8 cellular contexts compared by ENCODE assay signal in the genomic region with DNA sequence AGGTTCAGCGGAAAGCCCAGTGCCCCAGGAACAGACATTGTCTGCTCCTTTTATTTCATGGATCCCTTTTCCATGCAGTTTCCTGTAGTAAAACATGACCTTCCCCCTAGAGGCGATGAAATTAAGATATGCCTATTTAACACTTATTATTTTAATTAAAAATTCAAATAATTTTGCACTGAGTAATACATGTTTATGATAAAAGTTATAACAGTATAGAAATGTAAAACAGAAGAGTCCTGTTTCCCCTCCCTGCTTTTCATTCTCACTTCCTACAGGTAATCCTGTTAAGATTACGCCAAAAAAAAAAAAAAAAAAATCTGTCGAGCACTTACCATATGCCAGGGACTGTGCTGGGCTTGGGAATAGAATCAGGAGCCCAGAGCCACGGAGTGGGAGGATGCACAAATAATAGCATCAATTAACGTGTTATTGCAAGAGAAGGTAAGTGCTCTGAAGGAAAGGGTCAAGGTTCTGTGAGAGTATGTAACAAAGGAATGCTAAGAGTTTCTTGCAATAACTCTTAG. TPM values are rescaled to one million over a fixed set of nuclear protein-coding genes. Genes with fewer than 3 reads are reported as not detected.
DNase-seq lines count a peak whose midpoint lies in the region; ATAC-seq, FAIRE-seq and TF ChIP-seq lines count a peak whose summit lies in the region.

No MANE protein-coding gene starts in this region.

- DNase-seq in heart right ventricle, result no peak
- no peak for DNase-seq in left cardiac atrium
- DNase-seq in HepG2 (ENCODE audit: low spot score), result no peak
- DNase-seq in upper lobe of right lung, result no peak
- DNase-seq in stimulated activated CD4-positive, alpha-beta T cell treated with anti-CD3 and anti-CD28 coated beads, Interleukin-2, amount 100 ng/mL, for 48 hours, result no peak

- peak overlapping the region; percentile 88 for H3K4me2 ChIP-seq in HepG2 (ENCODE audit: low read depth, low read length)

- no peaks in the 10 kb centered on the region for H3K27me3 ChIP-seq in heart right ventricle
- H3K27me3 ChIP-seq in HepG2 (ENCODE audit: control insufficient read depth in 1 of 2, insufficient read depth in 2 of 2, low read length in 2 of 2), result no peaks in the 10 kb centered on the region; a peak in 1 of 5 replicates
- no peaks in the 10 kb centered on the region for H3K27me3 ChIP-seq in upper lobe of right lung

- no peak overlapping the region for H3K27ac Mint-ChIP-seq in activated naive CD8-positive, alpha-beta T cell

- CTCF ChIA-PET in HepG2 (lab: Yijun Ruan, JAX; ENCODE audit: low intra/inter-chr PET ratio, low total read pairs), result interaction anchor here (1.2 to 1.3 kb wide), 2 partner anchors 54 to 73 kb away, joined by 4 read pairs; a partner anchor contains a TSS

- peaks cover 31% of the 10 kb centered on the region for H3K79me2 ChIP-seq in HepG2 (ENCODE audit: insufficient read depth, low read length)

- H3K4me1 ChIP-seq in heart right ventricle (peaks cover 0 to 35% (median 21%) of the 10 kb centered on the region in 9 donors), HepG2 (ENCODE audit: insufficient read depth, low read length) (peaks cover 35% of the 10 kb centered on the region), upper lobe of right lung (peaks cover 34% of the 10 kb centered on the region)

- H3K27ac ChIP-seq in heart right ventricle (peak overlapping the region in 9 of 10 donors; percentile 86 to 97 (median 90)), HepG2 (ENCODE audit: extremely low read length, insufficient read depth, low read length) (peak overlapping the region; percentile 97), upper lobe of right lung (peak overlapping the region; percentile 86)

- ATAC-seq in heart right ventricle (no peak), left cardiac atrium (no peak), HepG2 (no peak), upper lobe of right lung (no peak), HG03521 (IDR thresholded peaks at IDR 0.05; ENCODE audit: unreplicated experiment) (no peak), HG03097 (IDR thresholded peaks at IDR 0.05; ENCODE audit: low FRiP score, unreplicated experiment) (no peak)

- TF ChIP-seq EP300 in HepG2 (IDR thresholded peaks at IDR 0.05; ENCODE audit: low read depth in 2 of 2, low read length in 2 of 2) (no peak), HepG2 (CRISPR knock-in tag; IDR thresholded peaks at IDR 0.05; ENCODE audit: borderline replicate concordance) (no peak)

- TSS peak; percentile 73 for BruUV-seq in HepG2 (replicated peaks; lab: Mats Ljungman, UMichigan)

- H3K4me3 ChIP-seq in heart right ventricle (peak overlapping the region; percentile 63 to 93 (median 72)), HepG2 (replicated peaks in 1 of 3; ENCODE audit: insufficient read depth in 1 of 3, low read depth in 2 of 3, low read length in 3 of 3) (peak overlapping the region; percentile 60 to 97 (median 85)), upper lobe of right lung (peak overlapping the region; percentile 82)

- H3K9ac ChIP-seq in HepG2 (ENCODE audit: insufficient read depth, low read depth, low read length), result peak overlapping the region; percentile 79

- WGBS in heart right ventricle, 2 donors, result 3 to 5% methylated on average over 6 of the region's 6 CpGs
- WGBS in HepG2 (ENCODE audit: low lambda C conversion rate), result 4% methylated on average over 6 of the region's 6 CpGs

- no peaks in the 10 kb centered on the region for H4K20me1 ChIP-seq in HepG2 (ENCODE audit: insufficient read depth, low read length)

- no peaks in the 10 kb centered on the region for H3K9me3 Mint-ChIP-seq in activated naive CD8-positive, alpha-beta T cell (ENCODE audit: low read depth)

- no peak for FAIRE-seq in HepG2 (lab: Jason Lieb, UNC)

- TF ChIP-seq POLR2A in HepG2 (IDR thresholded peaks at IDR 0.05; ENCODE audit: insufficient read depth in 1 of 2, low read depth in 2 of 2, low read length in 2 of 2), result 0 out of 4 replicates have a peak, but pooled peaks of 1 of the 2 experiments have one; percentile 18

- H3K36me3 Mint-ChIP-seq in activated naive CD8-positive, alpha-beta T cell, result no peaks in the 10 kb centered on the region

- H3K4me1 Mint-ChIP-seq in activated naive CD8-positive, alpha-beta T cell (ENCODE audit: low read depth), result peaks cover 32% of the 10 kb centered on the region

- TF ChIP-seq CTCF in heart right ventricle (IDR thresholded peaks at IDR 0.05), result peak in 3 of 9 donors; percentile 3 to 23 (median 16)
- TF ChIP-seq CTCF in HepG2 (CRISPR knock-in tag; IDR thresholded peaks at IDR 0.05), result no peak
- no peak for TF ChIP-seq CTCF in upper lobe of right lung (IDR thresholded peaks at IDR 0.05)

- H3K36me3 ChIP-seq in heart right ventricle, result peaks cover 0 to 13% (median 0%) of the 10 kb centered on the region in 9 donors
- no peaks in the 10 kb centered on the region for H3K36me3 ChIP-seq in HepG2 (replicated peaks in 1 of 2; ENCODE audit: control insufficient read depth in 1 of 2, insufficient read depth in 2 of 2, low read length in 2 of 2)
- no peaks in the 10 kb centered on the region for H3K36me3 ChIP-seq in upper lobe of right lung

- in situ Hi-C loops in HepG2 (cut with HindIII; ENCODE audit: extremely low pct_ligation_motif_present, low pct_unique_long_range_greater_than_20kb), result loop anchor here (5.0 kb wide), 1 partner anchor 37 kb away; no protein-coding TSS in a partner anchor

- H3K9me3 ChIP-seq in heart right ventricle (no peaks in the 10 kb centered on the region), HepG2 (ENCODE audit: low read length) (no peaks in the 10 kb centered on the region), upper lobe of right lung (no peaks in the 10 kb centered on the region)

- H2AFZ ChIP-seq in HepG2 (ENCODE audit: low read length), result peak overlapping the region; percentile 54

- TF ChIP-seq RAD21 in HepG2 (CRISPR knock-in tag; IDR thresholded peaks at IDR 0.05), result no peak

- intact Hi-C loops in heart right ventricle (cut with DNase I) (loop anchor here in 8 of 10 donors (1.0 to 10.0 kb wide), 6 partner anchors 23 to 74 kb away; a partner anchor contains a TSS), left cardiac atrium (cut with DNase I) (no loop called here), HepG2 (cut with micrococcal nuclease; ENCODE audit: unreplicated experiment) (loop anchor here (2.0 kb wide), 1 partner anchor 38 kb away; no protein-coding TSS in a partner anchor), upper lobe of right lung (cut with DNase I) (no loop called here)

- H3K4me3 Mint-ChIP-seq in activated naive CD8-positive, alpha-beta T cell, result peak overlapping the region; percentile 98

- H3K27me3 Mint-ChIP-seq in activated naive CD8-positive, alpha-beta T cell, result no peaks in the 10 kb centered on the region

- POLR2A ChIA-PET in HepG2 (lab: Yijun Ruan, JAX), result interaction anchor here (0.9 to 4.1 kb wide), 15 partner anchors 8 to 146 kb away, joined by 3 to 52 read pairs (median 7); a partner anchor contains a TSS

RNA-seq across cellular contexts. Expression of a gene that starts 0.8 kb away (rescaled TPM):
- total RNA-seq in heart right ventricle, result 10 to 100 TPM; 19.9 to 65.8 (median 34.1) TPM
- polyA plus RNA-seq in heart right ventricle, result 10 to 100 TPM; 36.4 to 41.2 TPM
- 10 to 100 TPM; 22.6 to 29.4 TPM for total RNA-seq in left cardiac atrium
- total RNA-seq in HepG2 (2016; rRNA removed; fragmentation: Illumina TruSeq; extraction: Trizol), result 22.1 and 44.5 TPM in 2 replicates
- 15.6 and 16.1 TPM in 2 replicates for total RNA-seq in HepG2 (2016; cell fraction: cytosol; rRNA removed; fragmentation: Illumina TruSeq; extraction: Trizol; ENCODE audit: low read depth)
- total RNA-seq in HepG2 (2016; cell fraction: insoluble cytoplasmic fraction; rRNA removed; fragmentation: Illumina TruSeq; extraction: Trizol), result 19.8 and 46.9 TPM in 2 replicates
- total RNA-seq in HepG2 (2016; cell fraction: membrane; rRNA removed; fragmentation: Illumina TruSeq; extraction: Trizol), result 25.0 and 25.2 TPM in 2 replicates
- 47.0 and 56.7 TPM in 2 replicates for total RNA-seq in HepG2 (2016; cell fraction: nucleus; rRNA removed; fragmentation: Illumina TruSeq; extraction: Trizol)
- polyA plus RNA-seq in HepG2 (2011; rRNA removed), result 62.7 and 64.3 TPM in 2 replicates
- 50.0 and 61.5 TPM in 2 replicates for polyA plus RNA-seq in HepG2 (2011; cell fraction: cytosol; rRNA removed)
- 28.8 and 35.4 TPM in 2 replicates for polyA plus RNA-seq in HepG2 (2011; cell fraction: nucleus; rRNA removed)
- 34.6 and 45.3 TPM in 2 replicates for polyA plus RNA-seq in HepG2 (2012)
- 12.9 and 13.6 TPM in 2 replicates for polyA plus RNA-seq in HepG2 (2016; cell fraction: cytosol; fragmentation: Illumina TruSeq; extraction: Trizol; ENCODE audit: low read depth)
- 25.6 and 31.4 TPM in 2 replicates for polyA plus RNA-seq in HepG2 (2016; cell fraction: insoluble cytoplasmic fraction; fragmentation: Illumina TruSeq; extraction: Trizol; ENCODE audit: low read depth)
- 26.7 TPM in 2 replicates for polyA plus RNA-seq in HepG2 (2016; cell fraction: membrane; fragmentation: Illumina TruSeq; extraction: Trizol; ENCODE audit: low read depth)
- polyA plus RNA-seq in HepG2 (2016; cell fraction: nucleus; fragmentation: Illumina TruSeq; extraction: Trizol; ENCODE audit: insufficient read depth, low read depth), result 89.0 and 95.4 TPM in 2 replicates
- polyA minus RNA-seq in HepG2 (2011; rRNA and poly(A)+ RNA removed; ENCODE audit: low replicate concordance), result 92.1 and 114 TPM in 2 replicates
- 27.7 TPM in 2 replicates for polyA minus RNA-seq in HepG2 (2011; cell fraction: cytosol; rRNA and poly(A)+ RNA removed)
- polyA minus RNA-seq in HepG2 (2011; cell fraction: nucleus; rRNA and poly(A)+ RNA removed), result 34.9 and 49.9 TPM in 2 replicates
- 70.5 TPM for total RNA-seq in upper lobe of right lung

RNA-seq across cellular contexts. Expression of a gene that starts 41.4 kb away (rescaled TPM):
- total RNA-seq in heart right ventricle (100 to 1,000 TPM in 3 of 10 donors, 10 to 100 TPM in 7; 25.1 to 151 (median 51.6) TPM), left cardiac atrium (100 to 1,000 TPM; 222 to 287 TPM), HepG2 (2016; rRNA removed; fragmentation: Illumina TruSeq; extraction: Trizol) (8.2 and 18.2 TPM in 2 replicates), upper lobe of right lung (321 TPM)
- polyA plus RNA-seq in heart right ventricle (10 to 100 TPM; 53.4 to 64.9 TPM), HepG2 (2011; rRNA removed) (14.5 and 23.3 TPM in 2 replicates)
- 2.7 and 2.8 TPM in 2 replicates for total RNA-seq in HepG2 (2016; cell fraction: cytosol; rRNA removed; fragmentation: Illumina TruSeq; extraction: Trizol; ENCODE audit: low read depth)
- 8.4 and 18.7 TPM in 2 replicates for total RNA-seq in HepG2 (2016; cell fraction: insoluble cytoplasmic fraction; rRNA removed; fragmentation: Illumina TruSeq; extraction: Trizol)
- 3.2 and 3.7 TPM in 2 replicates for total RNA-seq in HepG2 (2016; cell fraction: membrane; rRNA removed; fragmentation: Illumina TruSeq; extraction: Trizol)
- total RNA-seq in HepG2 (2016; cell fraction: nucleus; rRNA removed; fragmentation: Illumina TruSeq; extraction: Trizol), result 17.9 and 19.4 TPM in 2 replicates
- polyA plus RNA-seq in HepG2 (2011; cell fraction: cytosol; rRNA removed), result 9.6 and 18.5 TPM in 2 replicates
- 14.4 and 22.0 TPM in 2 replicates for polyA plus RNA-seq in HepG2 (2011; cell fraction: nucleus; rRNA removed)
- polyA plus RNA-seq in HepG2 (2012), result 9.8 and 10.0 TPM in 2 replicates
- 0.91 and 1.0 TPM in 2 replicates for polyA plus RNA-seq in HepG2 (2016; cell fraction: cytosol; fragmentation: Illumina TruSeq; extraction: Trizol; ENCODE audit: low read depth)
- polyA plus RNA-seq in HepG2 (2016; cell fraction: insoluble cytoplasmic fraction; fragmentation: Illumina TruSeq; extraction: Trizol; ENCODE audit: low read depth), result 6.4 and 6.7 TPM in 2 replicates
- 1.8 and 2.2 TPM in 2 replicates for polyA plus RNA-seq in HepG2 (2016; cell fraction: membrane; fragmentation: Illumina TruSeq; extraction: Trizol; ENCODE audit: low read depth)
- 26.0 and 30.9 TPM in 2 replicates for polyA plus RNA-seq in HepG2 (2016; cell fraction: nucleus; fragmentation: Illumina TruSeq; extraction: Trizol; ENCODE audit: insufficient read depth, low read depth)
- 3.8 and 12.0 TPM in 2 replicates for polyA minus RNA-seq in HepG2 (2011; rRNA and poly(A)+ RNA removed; ENCODE audit: low replicate concordance)
- 7.0 and 14.3 TPM in 2 replicates for polyA minus RNA-seq in HepG2 (2011; cell fraction: cytosol; rRNA and poly(A)+ RNA removed)
- polyA minus RNA-seq in HepG2 (2011; cell fraction: nucleus; rRNA and poly(A)+ RNA removed), result 14.0 and 26.4 TPM in 2 replicates

RNA-seq across cellular contexts. Expression of a gene that starts 48.4 kb away (rescaled TPM):
- total RNA-seq in heart right ventricle (10 to 100 TPM; 33.5 to 42.1 (median 38.3) TPM), left cardiac atrium (10 to 100 TPM; 34.4 to 36.6 TPM), HepG2 (2016; rRNA removed; fragmentation: Illumina TruSeq; extraction: Trizol) (130 and 190 TPM in 2 replicates), upper lobe of right lung (35.6 TPM)
- polyA plus RNA-seq in heart right ventricle (10 to 100 TPM; 13.8 to 31.4 TPM), HepG2 (2011; rRNA removed) (57.7 and 76.3 TPM in 2 replicates)
- total RNA-seq in HepG2 (2016; cell fraction: cytosol; rRNA removed; fragmentation: Illumina TruSeq; extraction: Trizol; ENCODE audit: low read depth), result 38.0 and 40.3 TPM in 2 replicates
- total RNA-seq in HepG2 (2016; cell fraction: insoluble cytoplasmic fraction; rRNA removed; fragmentation: Illumina TruSeq; extraction: Trizol), result 130 and 206 TPM in 2 replicates
- 62.9 and 63.2 TPM in 2 replicates for total RNA-seq in HepG2 (2016; cell fraction: membrane; rRNA removed; fragmentation: Illumina TruSeq; extraction: Trizol)
- 52.9 and 57.8 TPM in 2 replicates for total RNA-seq in HepG2 (2016; cell fraction: nucleus; rRNA removed; fragmentation: Illumina TruSeq; extraction: Trizol)
- 64.6 and 65.8 TPM in 2 replicates for polyA plus RNA-seq in HepG2 (2011; cell fraction: cytosol; rRNA removed)
- polyA plus RNA-seq in HepG2 (2011; cell fraction: nucleus; rRNA removed), result 29.6 and 30.6 TPM in 2 replicates
- polyA plus RNA-seq in HepG2 (2012), result 77.8 and 90.4 TPM in 2 replicates
- polyA plus RNA-seq in HepG2 (2016; cell fraction: cytosol; fragmentation: Illumina TruSeq; extraction: Trizol; ENCODE audit: low read depth), result 33.8 and 36.4 TPM in 2 replicates
- 134 and 149 TPM in 2 replicates for polyA plus RNA-seq in HepG2 (2016; cell fraction: insoluble cytoplasmic fraction; fragmentation: Illumina TruSeq; extraction: Trizol; ENCODE audit: low read depth)
- polyA plus RNA-seq in HepG2 (2016; cell fraction: membrane; fragmentation: Illumina TruSeq; extraction: Trizol; ENCODE audit: low read depth), result 37.6 and 40.6 TPM in 2 replicates
- 54.7 and 59.5 TPM in 2 replicates for polyA plus RNA-seq in HepG2 (2016; cell fraction: nucleus; fragmentation: Illumina TruSeq; extraction: Trizol; ENCODE audit: insufficient read depth, low read depth)
- polyA minus RNA-seq in HepG2 (2011; rRNA and poly(A)+ RNA removed; ENCODE audit: low replicate concordance), result 28.0 and 64.6 TPM in 2 replicates
- 16.4 and 18.5 TPM in 2 replicates for polyA minus RNA-seq in HepG2 (2011; cell fraction: cytosol; rRNA and poly(A)+ RNA removed)
- 29.6 and 33.3 TPM in 2 replicates for polyA minus RNA-seq in HepG2 (2011; cell fraction: nucleus; rRNA and poly(A)+ RNA removed)

RNA-seq across cellular contexts. Expression of a gene that starts 48.6 kb away (rescaled TPM):
- total RNA-seq in heart right ventricle (100 to 1,000 TPM; 139 to 203 (median 160) TPM), left cardiac atrium (100 to 1,000 TPM; 117 to 157 TPM), HepG2 (2016; rRNA removed; fragmentation: Illumina TruSeq; extraction: Trizol) (291 and 394 TPM in 2 replicates), upper lobe of right lung (126 TPM)
- polyA plus RNA-seq in heart right ventricle (100 to 1,000 TPM; 102 to 178 TPM), HepG2 (2011; rRNA removed) (425 and 468 TPM in 2 replicates)
- 224 and 243 TPM in 2 replicates for total RNA-seq in HepG2 (2016; cell fraction: cytosol; rRNA removed; fragmentation: Illumina TruSeq; extraction: Trizol; ENCODE audit: low read depth)
- total RNA-seq in HepG2 (2016; cell fraction: insoluble cytoplasmic fraction; rRNA removed; fragmentation: Illumina TruSeq; extraction: Trizol), result 284 and 404 TPM in 2 replicates
- total RNA-seq in HepG2 (2016; cell fraction: membrane; rRNA removed; fragmentation: Illumina TruSeq; extraction: Trizol), result 358 and 365 TPM in 2 replicates
- 232 and 256 TPM in 2 replicates for total RNA-seq in HepG2 (2016; cell fraction: nucleus; rRNA removed; fragmentation: Illumina TruSeq; extraction: Trizol)
- polyA plus RNA-seq in HepG2 (2011; cell fraction: cytosol; rRNA removed), result 471 and 553 TPM in 2 replicates
- 362 and 507 TPM in 2 replicates for polyA plus RNA-seq in HepG2 (2011; cell fraction: nucleus; rRNA removed)
- polyA plus RNA-seq in HepG2 (2012), result 214 and 248 TPM in 2 replicates
- polyA plus RNA-seq in HepG2 (2016; cell fraction: cytosol; fragmentation: Illumina TruSeq; extraction: Trizol; ENCODE audit: low read depth), result 212 and 232 TPM in 2 replicates
- polyA plus RNA-seq in HepG2 (2016; cell fraction: insoluble cytoplasmic fraction; fragmentation: Illumina TruSeq; extraction: Trizol; ENCODE audit: low read depth), result 290 and 308 TPM in 2 replicates
- 313 and 326 TPM in 2 replicates for polyA plus RNA-seq in HepG2 (2016; cell fraction: membrane; fragmentation: Illumina TruSeq; extraction: Trizol; ENCODE audit: low read depth)
- 428 and 438 TPM in 2 replicates for polyA plus RNA-seq in HepG2 (2016; cell fraction: nucleus; fragmentation: Illumina TruSeq; extraction: Trizol; ENCODE audit: insufficient read depth, low read depth)
- 299 and 308 TPM in 2 replicates for polyA minus RNA-seq in HepG2 (2011; rRNA and poly(A)+ RNA removed; ENCODE audit: low replicate concordance)
- polyA minus RNA-seq in HepG2 (2011; cell fraction: cytosol; rRNA and poly(A)+ RNA removed), result 80.4 and 95.3 TPM in 2 replicates
- polyA minus RNA-seq in HepG2 (2011; cell fraction: nucleus; rRNA and poly(A)+ RNA removed), result 135 and 142 TPM in 2 replicates

Comparison
In these comparisons a context has a peak if more than half of its experiments do, and no peak if none do; other contexts are left out.
1. intact Hi-C loops: an anchor here in heart right ventricle (1.0 to 10.0 kb wide) and HepG2 (2.0 kb wide); none called in left cardiac atrium and upper lobe of right lung.